In the genomic region with DNA sequence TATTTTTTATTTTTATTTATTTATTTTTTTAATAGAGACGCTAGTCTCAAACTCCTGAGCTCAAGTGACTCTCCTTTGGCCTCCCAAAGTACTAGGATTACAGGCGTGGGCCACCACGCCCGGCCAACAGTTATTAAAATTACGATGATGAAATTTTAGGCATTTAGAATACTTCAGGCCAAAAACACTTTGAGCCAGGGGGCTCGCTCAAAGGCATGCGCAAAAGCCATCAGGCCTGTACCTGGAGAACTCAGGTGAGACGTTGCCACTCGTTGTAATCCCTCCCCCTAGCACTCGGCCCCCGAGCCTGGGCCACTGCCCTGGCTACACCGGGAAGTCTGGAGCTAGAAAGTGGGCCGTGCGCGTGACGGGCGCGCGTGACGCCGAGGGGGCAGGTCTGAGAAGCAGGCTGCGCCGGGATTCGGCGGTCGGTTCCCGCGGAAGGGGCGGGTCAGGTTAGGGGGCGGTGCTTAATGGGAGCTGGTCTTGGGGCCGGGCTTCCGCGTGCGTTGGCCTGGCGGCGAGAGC, we compare ENCODE assay signal across 1 cellular context.
TF ChIP-seq lines count a peak whose summit lies in the region.

No MANE protein-coding gene starts in this region.

TF ChIP-seq in K562, 482 proteins besides CTCF, POLR2A, EP300 and RAD21 (continued from another document):
- TF ChIP-seq ZNF407 (IDR thresholded peaks at IDR 0.05; ENCODE audit: low read depth) (no peak), ATF6 (CRISPR knock-in tag; IDR thresholded peaks at IDR 0.05) (no peak), SRSF9 (IDR thresholded peaks at IDR 0.05; ENCODE audit: borderline replicate concordance, low read depth, low read length) (no peak), MAFK (IDR thresholded peaks at IDR 0.05; ENCODE audit: low read length) (no peak), ZBTB8A (IDR thresholded peaks at IDR 0.05; ENCODE audit: partially characterized antibody) (no peak), FOXK2 (conservative IDR thresholded peaks at IDR 0.05 in 1 of 2, IDR thresholded peaks at IDR 0.05 in 1 of 2; ENCODE audit: low read depth in 2 of 2) (no peak), ZNF830 (CRISPR knock-in tag; IDR thresholded peaks at IDR 0.05) (no peak), NR2F6 (CRISPR knock-in tag; IDR thresholded peaks at IDR 0.05) (no peak), MCM5 (IDR thresholded peaks at IDR 0.05; ENCODE audit: low read depth) (no peak), SREBF1 (IDR thresholded peaks at IDR 0.05; ENCODE audit: borderline replicate concordance, low read depth, low read length) (0 out of 2 replicates have a peak, but pooled peaks have one; percentile 41), KAT7 (CRISPR knock-in tag; IDR thresholded peaks at IDR 0.05; ENCODE audit: borderline replicate concordance) (no peak), E4F1 (CRISPR knock-in tag; IDR thresholded peaks at IDR 0.05; ENCODE audit: borderline replicate concordance) (no peak), ZNF280B (CRISPR knock-in tag; IDR thresholded peaks at IDR 0.05) (no peak), E2F8 (IDR thresholded peaks at IDR 0.05; ENCODE audit: low read depth, partially characterized antibody) (peak; percentile 83), CHAMP1 (IDR thresholded peaks at IDR 0.05) (no peak), FOSL1 (tag; conservative IDR thresholded peaks at IDR 0.05) (no peak), ZEB2 (IDR thresholded peaks at IDR 0.05) (no peak), U2AF2 (optimal IDR thresholded peaks at IDR 0.05; ENCODE audit: low read depth, low read length) (no peak)
- TF ChIP-seq, protein P1, sequence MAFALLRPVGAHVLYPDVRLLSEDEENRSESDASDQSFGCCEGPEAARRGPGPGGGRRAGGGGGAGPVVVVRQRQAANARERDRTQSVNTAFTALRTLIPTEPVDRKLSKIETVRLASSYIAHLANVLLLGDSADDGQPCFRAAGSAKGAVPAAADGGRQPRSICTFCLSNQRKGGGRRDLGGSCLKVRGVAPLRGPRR (CRISPR knock-in tag; IDR thresholded peaks at IDR 0.05) = no peak
- TF ChIP-seq, protein P2, sequence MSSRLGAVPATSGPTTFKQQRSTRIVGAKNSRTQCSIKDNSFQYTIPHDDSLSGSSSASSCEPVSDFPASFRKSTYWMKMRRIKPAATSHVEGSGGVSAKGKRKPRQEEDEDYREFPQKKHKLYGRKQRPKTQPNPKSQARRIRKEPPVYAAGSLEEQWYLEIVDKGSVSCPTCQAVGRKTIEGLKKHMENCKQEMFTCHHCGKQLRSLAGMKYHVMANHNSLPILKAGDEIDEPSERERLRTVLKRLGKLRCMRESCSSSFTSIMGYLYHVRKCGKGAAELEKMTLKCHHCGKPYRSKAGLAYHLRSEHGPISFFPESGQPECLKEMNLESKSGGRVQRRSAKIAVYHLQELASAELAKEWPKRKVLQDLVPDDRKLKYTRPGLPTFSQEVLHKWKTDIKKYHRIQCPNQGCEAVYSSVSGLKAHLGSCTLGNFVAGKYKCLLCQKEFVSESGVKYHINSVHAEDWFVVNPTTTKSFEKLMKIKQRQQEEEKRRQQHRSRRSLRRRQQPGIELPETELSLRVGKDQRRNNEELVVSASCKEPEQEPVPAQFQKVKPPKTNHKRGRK (tag; IDR thresholded peaks at IDR 0.05) = no peak
- TF ChIP-seq, protein P3, sequence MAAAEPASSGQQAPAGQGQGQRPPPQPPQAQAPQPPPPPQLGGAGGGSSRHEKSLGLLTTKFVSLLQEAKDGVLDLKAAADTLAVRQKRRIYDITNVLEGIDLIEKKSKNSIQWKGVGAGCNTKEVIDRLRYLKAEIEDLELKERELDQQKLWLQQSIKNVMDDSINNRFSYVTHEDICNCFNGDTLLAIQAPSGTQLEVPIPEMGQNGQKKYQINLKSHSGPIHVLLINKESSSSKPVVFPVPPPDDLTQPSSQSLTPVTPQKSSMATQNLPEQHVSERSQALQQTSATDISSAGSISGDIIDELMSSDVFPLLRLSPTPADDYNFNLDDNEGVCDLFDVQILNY (CRISPR knock-in tag; IDR thresholded peaks at IDR 0.05) = no peak
- TF ChIP-seq, protein P4, sequence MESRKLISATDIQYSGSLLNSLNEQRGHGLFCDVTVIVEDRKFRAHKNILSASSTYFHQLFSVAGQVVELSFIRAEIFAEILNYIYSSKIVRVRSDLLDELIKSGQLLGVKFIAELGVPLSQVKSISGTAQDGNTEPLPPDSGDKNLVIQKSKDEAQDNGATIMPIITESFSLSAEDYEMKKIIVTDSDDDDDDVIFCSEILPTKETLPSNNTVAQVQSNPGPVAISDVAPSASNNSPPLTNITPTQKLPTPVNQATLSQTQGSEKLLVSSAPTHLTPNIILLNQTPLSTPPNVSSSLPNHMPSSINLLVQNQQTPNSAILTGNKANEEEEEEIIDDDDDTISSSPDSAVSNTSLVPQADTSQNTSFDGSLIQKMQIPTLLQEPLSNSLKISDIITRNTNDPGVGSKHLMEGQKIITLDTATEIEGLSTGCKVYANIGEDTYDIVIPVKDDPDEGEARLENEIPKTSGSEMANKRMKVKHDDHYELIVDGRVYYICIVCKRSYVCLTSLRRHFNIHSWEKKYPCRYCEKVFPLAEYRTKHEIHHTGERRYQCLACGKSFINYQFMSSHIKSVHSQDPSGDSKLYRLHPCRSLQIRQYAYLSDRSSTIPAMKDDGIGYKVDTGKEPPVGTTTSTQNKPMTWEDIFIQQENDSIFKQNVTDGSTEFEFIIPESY (CRISPR knock-in tag; IDR thresholded peaks at IDR 0.05) = no peak
